In genomic region chr20:51687071-51687470, GRCh38 we compare ENCODE assay signal across 15 cellular contexts.
A peak's percentile ranks its signal among the peaks of the same experiment; 100 is the strongest.
DNase-seq lines count a peak whose midpoint lies in the region; ATAC-seq and TF ChIP-seq lines count a peak whose summit lies in the region.
"Had no signal": no experiment of that assay in that cellular context is flagged by ENCODE, and none has a peak within 500 bp of the region (broad histone marks: within the 10 kb centered on the region; RNA-seq: fewer than 3 reads in every experiment).

No MANE protein-coding gene starts in this region.

- peak overlapping the region; percentile 45 for H3K27ac ChIP-seq in foreskin keratinocyte
- H3K27ac ChIP-seq: coronary artery, heart right ventricle, KMS-11, SJCRH30, thoracic aorta had no signal

- ATAC-seq in foreskin keratinocyte (peak; percentile 97), Right ventricle myocardium inferior (no peak), HG03280 (IDR thresholded peaks at IDR 0.05; ENCODE audit: unreplicated experiment) (no peak)
- ATAC-seq in activated CD4-positive, CD25-positive, alpha-beta regulatory T cell treated with anti-CD3 and anti-CD28 coated beads, Interleukin-2, amount 50 U/mL, for 24 hours, result no peak
- ATAC-seq: heart right ventricle had no signal

- intact Hi-C loops in Right ventricle myocardium inferior (cut with DNase I), result no loop called here

- in situ Hi-C loops in ACHN (cut with HindIII; ENCODE audit: low pct_ligation_motif_present, low pct_unique_long_range_greater_than_20kb, low sequenced_read_pairs), result no loop called here

- DNase-seq in ACHN (peak; percentile 8), HT-29 (ENCODE audit: low spot score) (peak; percentile 43), UCSD-AML1 (lab: John Stamatoyannopoulos, UW; ENCODE audit: unreplicated experiment) (peak; percentile 40), foreskin keratinocyte (peak; percentile 56 to 85), occipital lobe (lab: John Stamatoyannopoulos, UW) (no peak), Right ventricle myocardium inferior (ENCODE audit: missing footprints) (no peak)
- DNase-seq: activated gamma-delta T cell, BE2C, heart right ventricle, SJCRH30 had no signal

- peaks cover 4% of the 10 kb centered on the region for H3K4me1 ChIP-seq in foreskin keratinocyte
- H3K4me1 ChIP-seq: BE2C, heart right ventricle, SJCRH30 had no signal

- H3K27me3 ChIP-seq in foreskin keratinocyte, result no peaks in the 10 kb centered on the region
- H3K27me3 ChIP-seq: BE2C, heart right ventricle, SJCRH30 had no signal

- TF ChIP-seq CTCF in foreskin keratinocyte (conservative IDR thresholded peaks at IDR 0.05), result no peak

Comparison
In these comparisons a context has a peak if more than half of its experiments do, and no peak if none do; other contexts are left out.
1. DNase-seq: peak in ACHN (single experiment), HT-29 (single experiment), UCSD-AML1 (single experiment) and foreskin keratinocyte (2 of 2); none in occipital lobe (single experiment) and Right ventricle myocardium inferior (single experiment).